Comparison of ENCODE assay signal across 32 cellular contexts in the genomic region with DNA sequence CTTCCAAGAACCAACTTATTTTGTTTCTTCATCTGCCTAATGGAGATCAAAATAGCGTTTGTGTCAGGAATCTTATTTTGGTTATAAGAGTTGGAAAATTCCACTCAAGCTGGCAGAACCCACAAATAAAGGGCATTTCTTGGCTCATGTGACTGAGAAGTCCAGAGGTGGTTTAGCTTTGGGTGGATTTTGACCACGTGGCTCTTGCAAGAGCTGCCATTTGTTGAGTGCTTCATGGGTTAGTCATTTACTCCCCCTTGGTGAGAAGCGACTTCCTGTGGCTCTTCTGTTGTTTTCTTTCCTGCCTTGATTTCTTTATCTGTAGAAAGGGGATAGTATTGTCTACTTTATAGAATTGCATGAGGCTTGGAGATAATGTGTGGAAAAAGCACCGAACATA. TPM values are rescaled to one million over a fixed set of nuclear protein-coding genes. Genes with fewer than 3 reads are reported as not detected.
A peak's percentile ranks its signal among the peaks of the same experiment; 100 is the strongest.
DNase-seq lines count a peak whose midpoint lies in the region; ATAC-seq and TF ChIP-seq lines count a peak whose summit lies in the region.
"Had no signal": no experiment of that assay in that cellular context is flagged by ENCODE, and none has a peak within 500 bp of the region (broad histone marks: within the 10 kb centered on the region; RNA-seq: fewer than 3 reads in every experiment).

No MANE protein-coding gene starts in this region.

- no peak overlapping the region for H3K4me3 Mint-ChIP-seq in activated naive CD8-positive, alpha-beta T cell treated with anti-CD3 and anti-CD28 coated beads, Interleukin-2, amount 50 U/mL, for 24 hours
- no peak overlapping the region for H3K4me3 Mint-ChIP-seq in activated naive CD8-positive, alpha-beta T cell treated with anti-CD3 and anti-CD28 coated beads for 36 hours
- H3K4me3 Mint-ChIP-seq: activated CD4-positive, alpha-beta T cell treated with anti-CD3 and anti-CD28 coated beads, Interleukin-2, amount 10 ng/mL, durations not matched to agents 7 days and 5 days; activated T-helper 1 cell treated with anti-CD3 and anti-CD28 coated beads, Interleukin-12 subunit alpha, Interleukin-12 subunit beta, Interleukin-2, Interleukin-4 antibody, amounts not matched to agents 30 ng/mL and 10 ng/mL and 1 ng/mL, durations not matched to agents 14 hours and 24 hours and 36 hours; dendritic cell treated with granulocyte-macrophage colony-stimulating factor and Interleukin-4, amounts not matched to agents 40 ng/mL and 50 ng/mL, for 4 days; endodermal cell; memory B cell; stimulated activated naive B cell treated with anti-CD40 and anti-IgM and Interleukin-4, amounts not matched to agents 10 μg/mL and 1 μg/mL and 100 μg/mL, for 72 hours; T-helper 2 cell treated with Interferon-gamma antibody and Interleukin-4, amounts not matched to agents 5 μg/mL and 100 μg/mL, for 36 hours had no signal

- in situ Hi-C loops in SK-MEL-5 (cut with HindIII; ENCODE audit: low pct_unique_long_range_greater_than_20kb, low sequenced_read_pairs): no loop called here

- H3K27ac Mint-ChIP-seq in activated naive CD8-positive, alpha-beta T cell treated with anti-CD3 and anti-CD28 coated beads, Interleukin-2, amount 50 U/mL, for 24 hours: peak overlapping the region; percentile 43
- no peak overlapping the region for H3K27ac Mint-ChIP-seq in activated naive CD8-positive, alpha-beta T cell treated with anti-CD3 and anti-CD28 coated beads for 36 hours
- H3K27ac Mint-ChIP-seq: activated CD4-positive, alpha-beta T cell treated with anti-CD3 and anti-CD28 coated beads, Interleukin-2, amount 10 ng/mL, durations not matched to agents 7 days and 5 days; activated T-helper 1 cell treated with anti-CD3 and anti-CD28 coated beads, Interleukin-12 subunit alpha, Interleukin-12 subunit beta, Interleukin-2, Interleukin-4 antibody, amounts not matched to agents 30 ng/mL and 10 ng/mL and 1 ng/mL, durations not matched to agents 14 hours and 24 hours and 36 hours; dendritic cell treated with granulocyte-macrophage colony-stimulating factor and Interleukin-4, amounts not matched to agents 40 ng/mL and 50 ng/mL, for 4 days; endodermal cell; memory B cell; progenitor cell of endocrine pancreas; stimulated activated naive B cell treated with anti-CD40 and anti-IgM and Interleukin-4, amounts not matched to agents 10 μg/mL and 1 μg/mL and 100 μg/mL, for 72 hours; T-helper 2 cell treated with Interferon-gamma antibody and Interleukin-4, amounts not matched to agents 5 μg/mL and 100 μg/mL, for 36 hours had no signal

- no peaks in the 10 kb centered on the region for H3K36me3 ChIP-seq in upper lobe of right lung
- H3K36me3 ChIP-seq: esophagus muscularis mucosa, HAP-1, neutrophil, sigmoid colon, WERI-Rb-1 had no signal

- peaks cover 9% of the 10 kb centered on the region for H3K4me1 Mint-ChIP-seq in activated naive CD8-positive, alpha-beta T cell treated with anti-CD3 and anti-CD28 coated beads, Interleukin-2, amount 50 U/mL, for 24 hours
- peaks cover 7% of the 10 kb centered on the region for H3K4me1 Mint-ChIP-seq in activated naive CD8-positive, alpha-beta T cell treated with anti-CD3 and anti-CD28 coated beads for 36 hours

- H3K9me3 ChIP-seq in upper lobe of right lung: no peaks in the 10 kb centered on the region
- H3K9me3 ChIP-seq: esophagus muscularis mucosa, HAP-1, neutrophil, sigmoid colon had no signal

- DNase-seq in activated naive CD8-positive, alpha-beta T cell treated with anti-CD3 and anti-CD28 coated beads, Interleukin-2, amount 50 U/mL, for 24 hours: no peak
- no peak for DNase-seq in activated naive CD8-positive, alpha-beta T cell treated with anti-CD3 and anti-CD28 coated beads for 36 hours
- DNase-seq in SK-MEL-5 (ENCODE audit: low read depth, low spot score): peak; percentile 25
- DNase-seq in fibroblast of the aortic adventitia (ENCODE audit: low read depth): peak; percentile 9
- DNase-seq in upper lobe of right lung: no peak
- DNase-seq in NCI-H2227 (lab: John Stamatoyannopoulos, UW; ENCODE audit: unreplicated experiment): no peak
- DNase-seq in T-helper 1 cell: no peak
- DNase-seq: activated CD4-positive, alpha-beta T cell treated with anti-CD3 and anti-CD28 coated beads, Interleukin-2, amount 10 ng/mL, durations not matched to agents 7 days and 5 days; activated naive CD4-positive, alpha-beta T cell treated with anti-CD3 and anti-CD28 coated beads, Interleukin-2, amount 50 U/mL, for 16 hours; anterior cingulate cortex; caudate nucleus; hippocampal formation; KG1; NCI-H510A; sigmoid colon; stimulated activated naive B cell treated with anti-CD40 and anti-IgM and Interleukin-4, amounts not matched to agents 10 μg/mL and 1 μg/mL and 100 μg/mL, for 72 hours had no signal

- peak; percentile 57 for ATAC-seq in activated naive CD8-positive, alpha-beta T cell treated with anti-CD3 and anti-CD28 coated beads, Interleukin-2, amount 50 U/mL, for 24 hours
- ATAC-seq in upper lobe of right lung (no peak), GM21717 (IDR thresholded peaks at IDR 0.05; ENCODE audit: unreplicated experiment) (no peak)
- ATAC-seq: stimulated activated naive B cell treated with anti-CD40 and anti-IgM and Interleukin-4, amounts not matched to agents 10 μg/mL and 1 μg/mL and 100 μg/mL, for 72 hours had no signal

- no peak for TF ChIP-seq CTCF in fibroblast of the aortic adventitia (IDR thresholded peaks at IDR 0.05; ENCODE audit: insufficient read depth, low read length)
- TF ChIP-seq CTCF in upper lobe of right lung (IDR thresholded peaks at IDR 0.05): no peak

- intact Hi-C loops in upper lobe of right lung (cut with DNase I): no loop called here

- H3K27me3 Mint-ChIP-seq in activated naive CD8-positive, alpha-beta T cell treated with anti-CD3 and anti-CD28 coated beads, Interleukin-2, amount 50 U/mL, for 24 hours: peaks cover 18% of the 10 kb centered on the region
- peaks cover 33% of the 10 kb centered on the region for H3K27me3 Mint-ChIP-seq in activated naive CD8-positive, alpha-beta T cell treated with anti-CD3 and anti-CD28 coated beads for 36 hours

- H3K4me1 ChIP-seq in upper lobe of right lung: no peaks in the 10 kb centered on the region
- H3K4me1 ChIP-seq: esophagus muscularis mucosa, HAP-1, sigmoid colon had no signal

- H3K4me3 ChIP-seq in fibroblast of the aortic adventitia (ENCODE audit: low read depth, low read length): no peak overlapping the region
- no peak overlapping the region for H3K4me3 ChIP-seq in upper lobe of right lung
- H3K4me3 ChIP-seq: esophagus muscularis mucosa, HAP-1, sigmoid colon had no signal

- H3K36me3 Mint-ChIP-seq in activated naive CD8-positive, alpha-beta T cell treated with anti-CD3 and anti-CD28 coated beads, Interleukin-2, amount 50 U/mL, for 24 hours (ENCODE audit: low read depth): no peaks in the 10 kb centered on the region
- no peaks in the 10 kb centered on the region for H3K36me3 Mint-ChIP-seq in activated naive CD8-positive, alpha-beta T cell treated with anti-CD3 and anti-CD28 coated beads for 36 hours
- H3K36me3 Mint-ChIP-seq: memory B cell; stimulated activated naive B cell treated with anti-CD40 and anti-IgM and Interleukin-4, amounts not matched to agents 10 μg/mL and 1 μg/mL and 100 μg/mL, for 72 hours had no signal

- no peak overlapping the region for H3K27ac ChIP-seq in upper lobe of right lung
- H3K27ac ChIP-seq: esophagus muscularis mucosa, neutrophil, sigmoid colon, WERI-Rb-1 had no signal

- H3K27me3 ChIP-seq in upper lobe of right lung: peaks cover 16% of the 10 kb centered on the region
- H3K27me3 ChIP-seq: sigmoid colon had no signal

- no peaks in the 10 kb centered on the region for H3K9me3 Mint-ChIP-seq in activated naive CD8-positive, alpha-beta T cell treated with anti-CD3 and anti-CD28 coated beads, Interleukin-2, amount 50 U/mL, for 24 hours
- H3K9me3 Mint-ChIP-seq in activated naive CD8-positive, alpha-beta T cell treated with anti-CD3 and anti-CD28 coated beads for 36 hours: no peaks in the 10 kb centered on the region
- H3K9me3 Mint-ChIP-seq: activated T-helper 1 cell treated with anti-CD3 and anti-CD28 coated beads, Interleukin-12 subunit alpha, Interleukin-12 subunit beta, Interleukin-2, Interleukin-4 antibody, amounts not matched to agents 30 ng/mL and 10 ng/mL and 1 ng/mL, durations not matched to agents 14 hours and 24 hours and 36 hours; dendritic cell treated with granulocyte-macrophage colony-stimulating factor and Interleukin-4, amounts not matched to agents 40 ng/mL and 50 ng/mL, for 4 days; memory B cell; stimulated activated naive B cell treated with anti-CD40 and anti-IgM and Interleukin-4, amounts not matched to agents 10 μg/mL and 1 μg/mL and 100 μg/mL, for 72 hours; T-helper 2 cell treated with Interferon-gamma antibody and Interleukin-4, amounts not matched to agents 5 μg/mL and 100 μg/mL, for 36 hours had no signal

RNA-seq across cellular contexts. Expression of gene RNF186, which starts 9.5 kb away (rescaled TPM):
- total RNA-seq in activated naive CD8-positive, alpha-beta T cell treated with anti-CD3 and anti-CD28 coated beads for 36 hours: not detected
- not detected in 2 replicates for total RNA-seq in SK-MEL-5 (2014; rRNA removed; shearing (Covaris generic))
- polyA plus RNA-seq in SK-MEL-5 (2015; cell fraction: cytosol; rRNA removed): not detected in 2 replicates
- polyA plus RNA-seq in SK-MEL-5 (2015; cell fraction: nucleus; rRNA removed): not detected in 2 replicates
- not detected in 2 replicates for total RNA-seq in fibroblast of the aortic adventitia (ENCODE audit: low replicate concordance)
- total RNA-seq in upper lobe of right lung: not detected
- total RNA-seq: A673; activated CD4-positive, alpha-beta T cell treated with anti-CD3 and anti-CD28 coated beads, Interleukin-2, amount 10 ng/mL, durations not matched to agents 7 days and 5 days; activated T-helper 1 cell treated with anti-CD3 and anti-CD28 coated beads, Interleukin-12 subunit alpha, Interleukin-12 subunit beta, Interleukin-2, Interleukin-4 antibody, amounts not matched to agents 30 ng/mL and 10 ng/mL and 1 ng/mL, durations not matched to agents 14 hours and 24 hours and 36 hours; endodermal cell; esophagus muscularis mucosa; G401; HT-29; OCI-LY7; progenitor cell of endocrine pancreas; sigmoid colon had no signal
- polyA plus RNA-seq: BJ had no signal

RNA-seq across cellular contexts. Expression of gene TMCO4, which starts 24.8 kb away (rescaled TPM):
- 10 to 100 TPM; 12.5 to 13.9 TPM for total RNA-seq in activated naive CD8-positive, alpha-beta T cell treated with anti-CD3 and anti-CD28 coated beads for 36 hours
- total RNA-seq in SK-MEL-5 (2014; rRNA removed; shearing (Covaris generic)): 15.9 and 19.8 TPM in 2 replicates
- polyA plus RNA-seq in SK-MEL-5 (2015; cell fraction: cytosol; rRNA removed): 16.7 and 17.1 TPM in 2 replicates
- 14.5 and 20.4 TPM in 2 replicates for polyA plus RNA-seq in SK-MEL-5 (2015; cell fraction: nucleus; rRNA removed)
- total RNA-seq in fibroblast of the aortic adventitia (ENCODE audit: low replicate concordance) (25.3 and 30.9 TPM in 2 replicates), upper lobe of right lung (24.3 TPM)

RNA-seq across cellular contexts. Expression of gene OTUD3, which starts 57.7 kb away (rescaled TPM):
- total RNA-seq in activated naive CD8-positive, alpha-beta T cell treated with anti-CD3 and anti-CD28 coated beads for 36 hours: 1 to 10 TPM; 6.2 to 7.3 TPM
- 3.5 and 11.0 TPM in 2 replicates for total RNA-seq in SK-MEL-5 (2014; rRNA removed; shearing (Covaris generic))
- 3.5 and 5.6 TPM in 2 replicates for polyA plus RNA-seq in SK-MEL-5 (2015; cell fraction: cytosol; rRNA removed)
- polyA plus RNA-seq in SK-MEL-5 (2015; cell fraction: nucleus; rRNA removed): 19.9 and 23.0 TPM in 2 replicates
- 5.8 and 7.0 TPM in 2 replicates for total RNA-seq in fibroblast of the aortic adventitia (ENCODE audit: low replicate concordance)
- total RNA-seq in upper lobe of right lung: 8.8 TPM

Comparison
In these comparisons a context has a peak if more than half of its experiments do, and no peak if none do; other contexts are left out.
1. DNase-seq: peak in SK-MEL-5 (single experiment) and fibroblast of the aortic adventitia (single experiment); none in activated naive CD8-positive, alpha-beta T cell treated with anti-CD3 and anti-CD28 coated beads, Interleukin-2, amount 50 U/mL, for 24 hours (single experiment), activated naive CD8-positive, alpha-beta T cell treated with anti-CD3 and anti-CD28 coated beads for 36 hours (single experiment), upper lobe of right lung (single experiment), NCI-H2227 (single experiment) and T-helper 1 cell (0 of 5).